In the genomic region with DNA sequence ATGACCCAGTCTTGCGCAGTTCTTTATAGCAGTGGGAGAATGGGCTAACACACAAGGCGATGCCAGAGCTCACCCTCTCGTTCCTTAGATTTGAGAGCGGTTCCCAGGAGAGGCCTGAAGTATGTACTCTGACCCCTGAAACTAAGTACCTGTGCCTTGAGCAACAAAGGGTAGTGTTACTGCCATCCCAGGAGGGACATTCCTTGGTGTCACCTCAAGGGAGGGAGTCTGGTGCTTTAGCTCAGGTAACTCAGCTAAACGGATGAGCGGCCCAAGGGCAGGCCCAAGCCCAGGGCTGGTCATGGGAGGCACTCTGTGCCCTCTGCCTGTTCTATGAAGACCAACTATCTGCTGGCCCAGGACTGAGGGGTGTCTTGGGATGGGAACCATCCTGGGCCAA, we compare ENCODE assay signal across 21 cellular contexts. TPM values are rescaled to one million over a fixed set of nuclear protein-coding genes. Genes with fewer than 3 reads are reported as not detected.
DNase-seq lines count a peak whose midpoint lies in the region; ATAC-seq and TF ChIP-seq lines count a peak whose summit lies in the region.
"Had no signal": no experiment of that assay in that cellular context is flagged by ENCODE, and none has a peak within 500 bp of the region (broad histone marks: within the 10 kb centered on the region; RNA-seq: fewer than 3 reads in every experiment).

No MANE protein-coding gene starts in this region.

- ATAC-seq in thoracic aorta (ENCODE audit: insufficient number of reproducible peaks, low FRiP score, low read depth) (no peak), GM21619 (IDR thresholded peaks at IDR 0.05; ENCODE audit: unreplicated experiment) (no peak)
- ATAC-seq: activated T-cell treated with anti-CD3 and anti-CD28 coated beads, Interleukin-2, amount 50 U/mL, for 72 hours; foreskin keratinocyte; HCT116; mucosa of descending colon had no signal

- no peak overlapping the region for H3K4me3 ChIP-seq in HUES6 (ENCODE audit: low read depth, low read length)
- H3K4me3 ChIP-seq in thoracic aorta, result no peak overlapping the region
- H3K4me3 ChIP-seq: mucosa of descending colon, SK-N-MC had no signal

- H3K4me1 ChIP-seq in HUES6 (ENCODE audit: control insufficient read depth, insufficient read depth, low read length) (peaks cover 21% of the 10 kb centered on the region), thoracic aorta (ENCODE audit: control insufficient read depth in 1 of 2, low read depth in 2 of 2) (peaks cover 9 to 20% of the 10 kb centered on the region in 2 donors)
- H3K4me1 ChIP-seq: foreskin keratinocyte had no signal

- no peaks in the 10 kb centered on the region for H3K9me3 Mint-ChIP-seq in nephron progenitor cell
- H3K9me3 Mint-ChIP-seq: activated naive CD4-positive, alpha-beta T cell treated with anti-CD3 and anti-CD28 coated beads, Interleukin-2, amount 50 U/mL, for 24 hours; activated T-cell treated with anti-CD3 and anti-CD28 coated beads, Interleukin-2, amount 50 U/mL, for 72 hours; T-helper 1 cell treated with Interleukin-12 subunit alpha and Interleukin-12 subunit beta and Interleukin-4 antibody, amounts not matched to agents 30 μg/mL and 1 μg/mL, for 36 hours had no signal

- H3K9ac ChIP-seq in HUES6 (ENCODE audit: low read length), result peak overlapping the region; percentile 33

- H3K9me3 ChIP-seq in HUES6 (ENCODE audit: control insufficient read depth, insufficient read depth, low read depth, low read length) (no peaks in the 10 kb centered on the region), thoracic aorta (no peaks in the 10 kb centered on the region)
- H3K9me3 ChIP-seq: mucosa of descending colon had no signal

- H3K27me3 ChIP-seq in HUES6 (ENCODE audit: control insufficient read depth, insufficient read depth, low read length) (no peaks in the 10 kb centered on the region), thoracic aorta (replicated peaks; ENCODE audit: insufficient read depth) (no peaks in the 10 kb centered on the region)
- H3K27me3 ChIP-seq: foreskin keratinocyte had no signal

- peak overlapping the region; percentile 91 for H3K27ac Mint-ChIP-seq in nephron progenitor cell
- H3K27ac Mint-ChIP-seq: activated naive CD4-positive, alpha-beta T cell treated with anti-CD3 and anti-CD28 coated beads, Interleukin-2, amount 50 U/mL, for 24 hours; activated T-cell treated with anti-CD3 and anti-CD28 coated beads, Interleukin-2, amount 50 U/mL, for 72 hours; CD14-positive monocyte; T-helper 1 cell treated with Interleukin-12 subunit alpha and Interleukin-12 subunit beta and Interleukin-4 antibody, amounts not matched to agents 30 μg/mL and 1 μg/mL, for 36 hours had no signal

- peaks cover 19% of the 10 kb centered on the region for H3K4me1 Mint-ChIP-seq in nephron progenitor cell

- H3K27me3 Mint-ChIP-seq in nephron progenitor cell (ENCODE audit: low read depth, poor library complexity), result no peaks in the 10 kb centered on the region
- H3K27me3 Mint-ChIP-seq: activated naive CD4-positive, alpha-beta T cell treated with anti-CD3 and anti-CD28 coated beads, Interleukin-2, amount 50 U/mL, for 24 hours had no signal

- no peak for DNase-seq in nephron progenitor cell
- DNase-seq in thoracic aorta (ENCODE audit: low spot score), result no peak
- no peak for DNase-seq in cerebellar cortex (ENCODE audit: low spot score)
- no peak for DNase-seq in NCI-H526 (lab: John Stamatoyannopoulos, UW)
- DNase-seq: activated CD4-positive, alpha-beta T cell treated with anti-CD3 and anti-CD28 coated beads for 48 hours; activated T-cell treated with anti-CD3 and anti-CD28 coated beads, Interleukin-2, amount 50 U/mL, for 72 hours; effector memory CD4-positive, alpha-beta T cell; foreskin keratinocyte; NCI-H187 treated with DMSO at 0.1 percent for 48 hours; NCI-H226; NCI-H774; RPMI8226 had no signal

- H3K36me3 Mint-ChIP-seq in nephron progenitor cell (ENCODE audit: low read depth), result no peaks in the 10 kb centered on the region

- no peak for TF ChIP-seq CTCF in nephron progenitor cell (IDR thresholded peaks at IDR 0.05)
- TF ChIP-seq CTCF in thoracic aorta (IDR thresholded peaks at IDR 0.05), result no peak

- no peak overlapping the region for H3K27ac ChIP-seq in HUES6 (ENCODE audit: low read depth, low read length)
- peak overlapping the region; percentile 61 for H3K27ac ChIP-seq in cingulate gyrus (ENCODE audit: low read depth, low read length)
- H3K27ac ChIP-seq in thoracic aorta, result peak overlapping the region; percentile 18 to 31
- H3K27ac ChIP-seq: foreskin keratinocyte, SK-N-MC had no signal

- no peak overlapping the region for H3K4me3 Mint-ChIP-seq in nephron progenitor cell
- H3K4me3 Mint-ChIP-seq: activated naive CD4-positive, alpha-beta T cell treated with anti-CD3 and anti-CD28 coated beads, Interleukin-2, amount 50 U/mL, for 24 hours; activated T-cell treated with anti-CD3 and anti-CD28 coated beads, Interleukin-2, amount 50 U/mL, for 72 hours; CD14-positive monocyte; T-helper 1 cell treated with Interleukin-12 subunit alpha and Interleukin-12 subunit beta and Interleukin-4 antibody, amounts not matched to agents 30 μg/mL and 1 μg/mL, for 36 hours had no signal

- no peaks in the 10 kb centered on the region for H3K36me3 ChIP-seq in HUES6 (ENCODE audit: control insufficient read depth, insufficient read depth, low read length)
- H3K36me3 ChIP-seq in thoracic aorta, result no peaks in the 10 kb centered on the region

RNA-seq across cellular contexts. Expression of a gene that starts 20.2 kb away (rescaled TPM):
- total RNA-seq in thoracic aorta, result 10 to 100 TPM in 1 of 2 donors, 1 to 10 TPM in 1; 5.4 to 14.2 TPM

RNA-seq across cellular contexts. Expression of a gene that starts 20.4 kb away (rescaled TPM):
- total RNA-seq in thoracic aorta, result 100 to 1,000 TPM; 125 to 161 TPM

RNA-seq across cellular contexts. Expression of a gene that starts 31.9 kb away (rescaled TPM):
- total RNA-seq in thoracic aorta, result 10 to 100 TPM; 18.2 to 38.6 TPM

RNA-seq across cellular contexts. Expression of a gene that starts 43.2 kb away (rescaled TPM):
- total RNA-seq in thoracic aorta, result 10 to 100 TPM; 21.2 to 26.4 TPM

RNA-seq across cellular contexts. Expression of a gene that starts 59.3 kb away (rescaled TPM):
- 10 to 100 TPM; 21.1 to 36.3 TPM for total RNA-seq in thoracic aorta
